2 cellular contexts compared by ENCODE assay signal in the genomic region with DNA sequence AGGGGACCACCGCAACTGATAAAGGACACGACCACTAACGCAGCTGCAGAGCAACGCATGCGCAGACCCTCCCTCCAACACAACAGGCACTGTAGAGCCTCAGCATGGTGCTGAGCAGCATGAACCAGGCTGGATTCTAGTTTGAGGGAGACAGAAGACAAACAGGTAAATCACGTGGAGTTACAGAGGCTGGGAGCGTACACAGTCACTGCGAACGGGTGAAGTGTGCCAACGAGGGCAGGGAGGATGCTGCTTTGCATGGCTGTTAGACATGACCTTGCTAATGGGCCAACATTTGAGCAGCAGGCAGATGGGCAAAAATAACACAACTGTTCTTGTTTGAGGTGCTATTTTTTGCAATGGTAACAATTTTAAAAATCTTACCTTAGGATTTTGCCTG.
TF ChIP-seq lines count a peak whose summit lies in the region.

No MANE protein-coding gene starts in this region.

TF ChIP-seq in SK-N-SH, 30 proteins besides CTCF, POLR2A, EP300 and RAD21 (continued from another document):
- TF ChIP-seq, protein P1, sequence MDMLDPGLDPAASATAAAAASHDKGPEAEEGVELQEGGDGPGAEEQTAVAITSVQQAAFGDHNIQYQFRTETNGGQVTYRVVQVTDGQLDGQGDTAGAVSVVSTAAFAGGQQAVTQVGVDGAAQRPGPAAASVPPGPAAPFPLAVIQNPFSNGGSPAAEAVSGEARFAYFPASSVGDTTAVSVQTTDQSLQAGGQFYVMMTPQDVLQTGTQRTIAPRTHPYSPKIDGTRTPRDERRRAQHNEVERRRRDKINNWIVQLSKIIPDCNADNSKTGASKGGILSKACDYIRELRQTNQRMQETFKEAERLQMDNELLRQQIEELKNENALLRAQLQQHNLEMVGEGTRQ (IDR thresholded peaks at IDR 0.05; ENCODE audit: borderline replicate concordance, low read depth, low read length) = no peak
- TF ChIP-seq GATA2 (CRISPR knock-in tag; IDR thresholded peaks at IDR 0.05) (no peak), FOSL2 (IDR thresholded peaks at IDR 0.05; ENCODE audit: borderline replicate concordance, low read depth) (no peak), SIN3A (IDR thresholded peaks at IDR 0.05; ENCODE audit: borderline replicate concordance, low read depth, low read length) (no peak), NRF1 (IDR thresholded peaks at IDR 0.05; ENCODE audit: low read depth, low read length) (no peak), TCF12 (IDR thresholded peaks at IDR 0.05) (no peak), POLR2AphosphoS5 (IDR thresholded peaks at IDR 0.05; ENCODE audit: low read depth, low read length) (no peak), FOXM1 (IDR thresholded peaks at IDR 0.05; ENCODE audit: low read depth) (no peak), MXI1 (IDR thresholded peaks at IDR 0.05; ENCODE audit: low read depth, low read length) (no peak), FOXJ3 (CRISPR knock-in tag; IDR thresholded peaks at IDR 0.05) (no peak), RFX5 (IDR thresholded peaks at IDR 0.05; ENCODE audit: low read length) (no peak), GABPA (IDR thresholded peaks at IDR 0.05; ENCODE audit: low read depth) (no peak), TEAD4 (IDR thresholded peaks at IDR 0.05; ENCODE audit: borderline replicate concordance, insufficient read depth) (no peak)
- TF ChIP-seq, protein P2, sequence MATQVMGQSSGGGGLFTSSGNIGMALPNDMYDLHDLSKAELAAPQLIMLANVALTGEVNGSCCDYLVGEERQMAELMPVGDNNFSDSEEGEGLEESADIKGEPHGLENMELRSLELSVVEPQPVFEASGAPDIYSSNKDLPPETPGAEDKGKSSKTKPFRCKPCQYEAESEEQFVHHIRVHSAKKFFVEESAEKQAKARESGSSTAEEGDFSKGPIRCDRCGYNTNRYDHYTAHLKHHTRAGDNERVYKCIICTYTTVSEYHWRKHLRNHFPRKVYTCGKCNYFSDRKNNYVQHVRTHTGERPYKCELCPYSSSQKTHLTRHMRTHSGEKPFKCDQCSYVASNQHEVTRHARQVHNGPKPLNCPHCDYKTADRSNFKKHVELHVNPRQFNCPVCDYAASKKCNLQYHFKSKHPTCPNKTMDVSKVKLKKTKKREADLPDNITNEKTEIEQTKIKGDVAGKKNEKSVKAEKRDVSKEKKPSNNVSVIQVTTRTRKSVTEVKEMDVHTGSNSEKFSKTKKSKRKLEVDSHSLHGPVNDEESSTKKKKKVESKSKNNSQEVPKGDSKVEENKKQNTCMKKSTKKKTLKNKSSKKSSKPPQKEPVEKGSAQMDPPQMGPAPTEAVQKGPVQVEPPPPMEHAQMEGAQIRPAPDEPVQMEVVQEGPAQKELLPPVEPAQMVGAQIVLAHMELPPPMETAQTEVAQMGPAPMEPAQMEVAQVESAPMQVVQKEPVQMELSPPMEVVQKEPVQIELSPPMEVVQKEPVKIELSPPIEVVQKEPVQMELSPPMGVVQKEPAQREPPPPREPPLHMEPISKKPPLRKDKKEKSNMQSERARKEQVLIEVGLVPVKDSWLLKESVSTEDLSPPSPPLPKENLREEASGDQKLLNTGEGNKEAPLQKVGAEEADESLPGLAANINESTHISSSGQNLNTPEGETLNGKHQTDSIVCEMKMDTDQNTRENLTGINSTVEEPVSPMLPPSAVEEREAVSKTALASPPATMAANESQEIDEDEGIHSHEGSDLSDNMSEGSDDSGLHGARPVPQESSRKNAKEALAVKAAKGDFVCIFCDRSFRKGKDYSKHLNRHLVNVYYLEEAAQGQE (IDR thresholded peaks at IDR 0.05; ENCODE audit: low read depth, low read length) = no peak
- TF ChIP-seq, protein P3, sequence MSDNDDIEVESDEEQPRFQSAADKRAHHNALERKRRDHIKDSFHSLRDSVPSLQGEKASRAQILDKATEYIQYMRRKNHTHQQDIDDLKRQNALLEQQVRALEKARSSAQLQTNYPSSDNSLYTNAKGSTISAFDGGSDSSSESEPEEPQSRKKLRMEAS (IDR thresholded peaks at IDR 0.05; ENCODE audit: low read depth) = no peak
- TF ChIP-seq, protein P4, sequence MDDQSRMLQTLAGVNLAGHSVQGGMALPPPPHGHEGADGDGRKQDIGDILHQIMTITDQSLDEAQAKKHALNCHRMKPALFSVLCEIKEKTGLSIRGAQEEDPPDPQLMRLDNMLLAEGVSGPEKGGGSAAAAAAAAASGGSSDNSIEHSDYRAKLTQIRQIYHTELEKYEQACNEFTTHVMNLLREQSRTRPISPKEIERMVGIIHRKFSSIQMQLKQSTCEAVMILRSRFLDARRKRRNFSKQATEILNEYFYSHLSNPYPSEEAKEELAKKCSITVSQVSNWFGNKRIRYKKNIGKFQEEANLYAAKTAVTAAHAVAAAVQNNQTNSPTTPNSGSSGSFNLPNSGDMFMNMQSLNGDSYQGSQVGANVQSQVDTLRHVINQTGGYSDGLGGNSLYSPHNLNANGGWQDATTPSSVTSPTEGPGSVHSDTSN (IDR thresholded peaks at IDR 0.05) = no peak

TF ChIP-seq in SK-N-SH treated with all-trans-retinoic acid at 6 μM for 48 hours, 23 proteins besides CTCF, POLR2A, EP300 and RAD21 (continued from another document):
- TF ChIP-seq, protein P5, sequence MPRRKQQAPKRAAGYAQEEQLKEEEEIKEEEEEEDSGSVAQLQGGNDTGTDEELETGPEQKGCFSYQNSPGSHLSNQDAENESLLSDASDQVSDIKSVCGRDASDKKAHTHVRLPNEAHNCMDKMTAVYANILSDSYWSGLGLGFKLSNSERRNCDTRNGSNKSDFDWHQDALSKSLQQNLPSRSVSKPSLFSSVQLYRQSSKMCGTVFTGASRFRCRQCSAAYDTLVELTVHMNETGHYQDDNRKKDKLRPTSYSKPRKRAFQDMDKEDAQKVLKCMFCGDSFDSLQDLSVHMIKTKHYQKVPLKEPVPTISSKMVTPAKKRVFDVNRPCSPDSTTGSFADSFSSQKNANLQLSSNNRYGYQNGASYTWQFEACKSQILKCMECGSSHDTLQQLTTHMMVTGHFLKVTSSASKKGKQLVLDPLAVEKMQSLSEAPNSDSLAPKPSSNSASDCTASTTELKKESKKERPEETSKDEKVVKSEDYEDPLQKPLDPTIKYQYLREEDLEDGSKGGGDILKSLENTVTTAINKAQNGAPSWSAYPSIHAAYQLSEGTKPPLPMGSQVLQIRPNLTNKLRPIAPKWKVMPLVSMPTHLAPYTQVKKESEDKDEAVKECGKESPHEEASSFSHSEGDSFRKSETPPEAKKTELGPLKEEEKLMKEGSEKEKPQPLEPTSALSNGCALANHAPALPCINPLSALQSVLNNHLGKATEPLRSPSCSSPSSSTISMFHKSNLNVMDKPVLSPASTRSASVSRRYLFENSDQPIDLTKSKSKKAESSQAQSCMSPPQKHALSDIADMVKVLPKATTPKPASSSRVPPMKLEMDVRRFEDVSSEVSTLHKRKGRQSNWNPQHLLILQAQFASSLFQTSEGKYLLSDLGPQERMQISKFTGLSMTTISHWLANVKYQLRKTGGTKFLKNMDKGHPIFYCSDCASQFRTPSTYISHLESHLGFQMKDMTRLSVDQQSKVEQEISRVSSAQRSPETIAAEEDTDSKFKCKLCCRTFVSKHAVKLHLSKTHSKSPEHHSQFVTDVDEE (CRISPR knock-in tag; IDR thresholded peaks at IDR 0.05) = no peak
- TF ChIP-seq ZNF8 (CRISPR knock-in tag; IDR thresholded peaks at IDR 0.05) (no peak), CSDC2 (CRISPR knock-in tag; IDR thresholded peaks at IDR 0.05) (no peak), SNAI2 (CRISPR knock-in tag; IDR thresholded peaks at IDR 0.05) (no peak), BACH2 (CRISPR knock-in tag; IDR thresholded peaks at IDR 0.05; ENCODE audit: borderline replicate concordance) (no peak), ISL1 (CRISPR knock-in tag; IDR thresholded peaks at IDR 0.05) (no peak), ZNF565 (CRISPR knock-in tag; conservative IDR thresholded peaks at IDR 0.05; ENCODE audit: low read depth) (no peak), OSR1 (CRISPR knock-in tag; IDR thresholded peaks at IDR 0.05) (no peak)
